ENCODE assay signal across 10 cellular contexts in the genomic region with DNA sequence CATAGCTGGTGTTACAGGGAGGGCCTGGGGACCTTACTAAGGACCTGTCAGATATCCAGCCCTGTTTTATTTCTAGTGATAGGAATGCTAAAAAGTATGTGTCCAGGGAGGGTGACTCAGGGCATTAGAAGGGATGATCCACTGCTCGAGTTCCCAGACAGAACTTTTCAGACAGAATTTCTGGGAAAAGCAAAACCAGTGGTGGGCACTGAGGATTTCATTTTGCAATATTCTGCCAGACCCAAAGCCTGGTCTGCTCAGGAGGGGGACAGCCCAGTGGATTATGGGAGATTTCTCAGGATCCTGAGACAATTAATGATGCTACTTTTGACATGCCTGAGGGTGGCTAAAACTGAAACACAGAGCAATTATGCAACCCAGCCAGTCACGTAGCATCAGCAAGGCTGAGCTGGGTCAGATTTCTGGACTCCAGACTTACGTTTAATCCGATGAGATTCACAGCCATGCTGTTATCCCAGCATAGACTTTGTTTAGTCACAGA. TPM values are rescaled to one million over a fixed set of nuclear protein-coding genes. Genes with fewer than 3 reads are reported as not detected.
DNase-seq lines count a peak whose midpoint lies in the region; ATAC-seq, FAIRE-seq and TF ChIP-seq lines count a peak whose summit lies in the region.
"Had no signal": no experiment of that assay in that cellular context is flagged by ENCODE, and none has a peak within 500 bp of the region (broad histone marks: within the 10 kb centered on the region; RNA-seq: fewer than 3 reads in every experiment).

No MANE protein-coding gene starts in this region.

- TF ChIP-seq EP300 in transverse colon (IDR thresholded peaks at IDR 0.05; ENCODE audit: low read depth), result no peak

- H3K36me3 ChIP-seq in bronchial epithelial cell (ENCODE audit: control insufficient read depth, insufficient read depth, low read length) (no peaks in the 10 kb centered on the region), transverse colon (no peaks in the 10 kb centered on the region)

- intact Hi-C loops in transverse colon (cut with DNase I; ENCODE audit: low total_unique reads), result no loop called here

- H3K4me1 ChIP-seq in transverse colon, result peaks cover 0 to 31% (median 14%) of the 10 kb centered on the region in 4 donors

- TF ChIP-seq POLR2A in transverse colon (IDR thresholded peaks at IDR 0.05), result no peak

- peak; percentile 43 for ATAC-seq in left lobe of liver
- no peak for ATAC-seq in HG02973 (IDR thresholded peaks at IDR 0.05; ENCODE audit: unreplicated experiment)

- 64% methylated on average over 4 of the region's 4 CpGs; no CpG with 5 or more reads in 1 of the 2 donors for WGBS in transverse colon (ENCODE audit: low coverage in 1 of 2), 2 donors

- H3K4me3 ChIP-seq in bronchial epithelial cell (ENCODE audit: low read depth, low read length), result no peak overlapping the region
- H3K4me3 ChIP-seq in transverse colon, result no peak overlapping the region
- H3K4me3 ChIP-seq: skin epidermis had no signal

- no peak for FAIRE-seq in bronchial epithelial cell (lab: Jason Lieb, UNC)

- in situ Hi-C loops in transverse colon (cut with MboI; ENCODE audit: low pct_ligation_motif_present in 1 of 4, low pct_unique_long_range_greater_than_20kb in 1 of 4, low sequenced_read_pairs in 3 of 4), result no loop called here

- no peaks in the 10 kb centered on the region for H3K9me3 ChIP-seq in transverse colon

- peak overlapping the region; percentile 9 to 69 (median 51) for H3K27ac ChIP-seq in transverse colon

- H3K27me3 ChIP-seq in bronchial epithelial cell (ENCODE audit: control insufficient read depth, insufficient read depth, low read length), result no peaks in the 10 kb centered on the region
- no peaks in the 10 kb centered on the region for H3K27me3 ChIP-seq in transverse colon

- TF ChIP-seq CTCF in bronchial epithelial cell (IDR thresholded peaks at IDR 0.05; ENCODE audit: insufficient read depth, low read length, severe bottlenecking) (no peak), transverse colon (IDR thresholded peaks at IDR 0.05) (no peak)

- DNase-seq in LHCN-M2 (ENCODE audit: low read depth) (peak; percentile 78), bronchial epithelial cell (ENCODE audit: low read depth) (peak; percentile 44), left lobe of liver (ENCODE audit: low spot score) (no peak), transverse colon (no peak), GDM1 (lab: John Stamatoyannopoulos, UW) (no peak), hypothalamus (lab: John Stamatoyannopoulos, UW) (no peak)
- DNase-seq: NCI-H446 treated with DMSO at 0.1 percent for 48 hours; stimulated activated naive CD4-positive, alpha-beta T cell treated with Interleukin-2 at 50 U/mL for 16 hours had no signal

RNA-seq across cellular contexts. Expression of gene KCNE4, which starts 4.7 kb away (rescaled TPM):
- total RNA-seq in LHCN-M2 (2014; rRNA removed), result 4.0 and 6.3 TPM in 2 replicates
- 8.3 TPM for polyA plus RNA-seq in LHCN-M2 (2012)
- under 0.01 and 0.26 TPM in 2 replicates for total RNA-seq in bronchial epithelial cell
- 1.2 TPM for total RNA-seq in left lobe of liver
- total RNA-seq in transverse colon, result 1 to 10 TPM in 3 of 4 donors, under 1 TPM in 1; 0.79 to 4.6 (median 1.7) TPM

Comparison
In these comparisons a context has a peak if more than half of its experiments do, and no peak if none do; other contexts are left out.
1. DNase-seq: peak in LHCN-M2 (single experiment) and bronchial epithelial cell (single experiment); none in left lobe of liver (single experiment), transverse colon (single experiment), GDM1 (single experiment) and hypothalamus (0 of 51).